Comparison of ENCODE assay signal across 12 cellular contexts in genomic region chr2:242098445-242099128, GRCh38.
DNase-seq lines count a peak whose midpoint lies in the region; ATAC-seq, FAIRE-seq and TF ChIP-seq lines count a peak whose summit lies in the region.
"Had no signal": no experiment of that assay in that cellular context is flagged by ENCODE, and none has a peak within 500 bp of the region (broad histone marks: within the 10 kb centered on the region; RNA-seq: fewer than 3 reads in every experiment).

No MANE protein-coding gene starts in this region.

- peak; percentile 9 for DNase-seq in iris pigment epithelial cell (ENCODE audit: low read depth)
- no peak for DNase-seq in stimulated activated CD4-positive, alpha-beta T cell treated with anti-CD3 and anti-CD28 coated beads, Interleukin-4, amount 100 ng/mL, for 24 hours
- DNase-seq in small intestine: no peak
- DNase-seq in CD8-positive, alpha-beta T cell: no peak
- DNase-seq in A673 (ENCODE audit: low spot score): no peak
- DNase-seq: activated gamma-delta T cell, DMS53, NCI-H2227 treated with DMSO at 0.1 percent for 48 hours had no signal

- peak; percentile 76 for ATAC-seq in HG02852 (IDR thresholded peaks at IDR 0.05; ENCODE audit: unreplicated experiment)
- no peak for ATAC-seq in CD8-positive, alpha-beta T cell

- H3K4me1 Mint-ChIP-seq in CD8-positive, alpha-beta T cell (ENCODE audit: low read depth): peaks cover 15% of the 10 kb centered on the region

- no peaks in the 10 kb centered on the region for H3K27me3 ChIP-seq in DOHH2 (ENCODE audit: control insufficient read depth, low read length)
- H3K27me3 ChIP-seq in OCI-LY1 (ENCODE audit: insufficient read depth, low read length): no peaks in the 10 kb centered on the region
- no peaks in the 10 kb centered on the region for H3K27me3 ChIP-seq in small intestine (ENCODE audit: control insufficient read depth in 2 of 2, insufficient read depth in 2 of 2, low read length in 2 of 2)
- no peaks in the 10 kb centered on the region for H3K27me3 ChIP-seq in CD8-positive, alpha-beta T cell (ENCODE audit: insufficient read depth, low read length)
- no peaks in the 10 kb centered on the region for H3K27me3 ChIP-seq in A673 (replicated peaks; ENCODE audit: insufficient read depth, low read depth, low read length, poor library complexity)

- 76 to 92% (median 84%) methylated on average over 7 of the region's 7 CpGs for WGBS in small intestine, 3 donors

- H3F3A ChIP-seq in DOHH2 (ENCODE audit: control insufficient read depth, insufficient read depth) (no peaks in the 10 kb centered on the region), OCI-LY1 (ENCODE audit: insufficient read depth, low read length) (no peaks in the 10 kb centered on the region)

- H3K79me2 ChIP-seq in DOHH2 (ENCODE audit: control insufficient read depth, low read length): peaks cover 5% of the 10 kb centered on the region
- no peaks in the 10 kb centered on the region for H3K79me2 ChIP-seq in OCI-LY1 (ENCODE audit: insufficient read depth, low read length)

- intact Hi-C loops in CD8-positive, alpha-beta T cell (cut with DNase I, micrococcal nuclease): no loop called here
- intact Hi-C loops in A673 (cut with micrococcal nuclease; ENCODE audit: unreplicated experiment): no loop called here

- H2AFZ ChIP-seq in OCI-LY1 (ENCODE audit: low read length): no peak overlapping the region

- BruUV-seq in A673 (replicated peaks; lab: Mats Ljungman, UMichigan): no TSS peak

- no peak overlapping the region; the same call in 1 of the 2 replicates for H3K9ac ChIP-seq in OCI-LY1 (ENCODE audit: low read length)

- no peaks in the 10 kb centered on the region for H3K9me3 Mint-ChIP-seq in CD8-positive, alpha-beta T cell
- H3K9me3 Mint-ChIP-seq: type B pancreatic cell had no signal

- H3K4me3 Mint-ChIP-seq in CD8-positive, alpha-beta T cell: no peak overlapping the region
- H3K4me3 Mint-ChIP-seq: type B pancreatic cell had no signal

- H3K9me2 ChIP-seq in DOHH2 (replicated peaks; ENCODE audit: control insufficient read depth, low read length): no peaks in the 10 kb centered on the region
- H3K9me2 ChIP-seq in OCI-LY1 (ENCODE audit: low read depth, low read length): no peaks in the 10 kb centered on the region

- H3K27ac ChIP-seq in DOHH2 (ENCODE audit: low read depth, low read length) (peak overlapping the region; percentile 16; the same call in 1 of the 2 replicates), OCI-LY1 (ENCODE audit: low read depth, low read length, poor library complexity, severe bottlenecking) (peak overlapping the region; percentile 37), small intestine (ENCODE audit: low read depth in 1 of 2, low read length in 1 of 2) (no peak overlapping the region), A673 (ENCODE audit: low read depth, low read length, poor library complexity, severe bottlenecking) (no peak overlapping the region)
- H3K27ac ChIP-seq in CD8-positive, alpha-beta T cell (ENCODE audit: low read depth, low read length): no peak overlapping the region

- TF ChIP-seq CTCF in DOHH2 (IDR thresholded peaks at IDR 0.05; ENCODE audit: low read depth, low read length, poor library complexity, severe bottlenecking): no peak
- TF ChIP-seq CTCF in OCI-LY1 (IDR thresholded peaks at IDR 0.05; ENCODE audit: low read length): no peak
- TF ChIP-seq CTCF in CD8-positive, alpha-beta T cell (IDR thresholded peaks at IDR 0.05): no peak
- no peak for TF ChIP-seq CTCF in A673 (conservative IDR thresholded peaks at IDR 0.05; ENCODE audit: low read depth, low read length)

- FAIRE-seq in small intestine (lab: Jason Lieb, UNC): no peak

- H3K4me1 ChIP-seq in DOHH2 (ENCODE audit: control insufficient read depth, low read length): peaks cover 18% of the 10 kb centered on the region
- H3K4me1 ChIP-seq in OCI-LY1 (ENCODE audit: insufficient read depth, low read length, severe bottlenecking): peaks cover 21% of the 10 kb centered on the region
- no peaks in the 10 kb centered on the region for H3K4me1 ChIP-seq in small intestine (ENCODE audit: control insufficient read depth in 2 of 2, insufficient read depth in 1 of 2, low read depth in 1 of 2, low read length in 1 of 2)
- no peaks in the 10 kb centered on the region for H3K4me1 ChIP-seq in CD8-positive, alpha-beta T cell (ENCODE audit: insufficient read depth, low read length)
- H3K4me1 ChIP-seq in A673 (ENCODE audit: insufficient read depth, low read length, poor library complexity, severe bottlenecking): no peaks in the 10 kb centered on the region

- no peaks in the 10 kb centered on the region for H4K20me1 ChIP-seq in DOHH2 (ENCODE audit: control insufficient read depth, insufficient read depth, low read depth, low read length)
- H4K20me1 ChIP-seq in OCI-LY1 (ENCODE audit: insufficient read depth, low read length): no peaks in the 10 kb centered on the region

- no peaks in the 10 kb centered on the region for H3K27me3 Mint-ChIP-seq in CD8-positive, alpha-beta T cell (ENCODE audit: low read depth)
- H3K27me3 Mint-ChIP-seq: type B pancreatic cell had no signal

- H3K9me3 ChIP-seq in DOHH2 (ENCODE audit: control insufficient read depth, insufficient read depth, low read length) (no peaks in the 10 kb centered on the region), OCI-LY1 (ENCODE audit: low read length) (no peaks in the 10 kb centered on the region), small intestine (ENCODE audit: control insufficient read depth, low read depth) (no peaks in the 10 kb centered on the region), A673 (ENCODE audit: low read depth, low read length, poor library complexity, severe bottlenecking) (no peaks in the 10 kb centered on the region)
- no peaks in the 10 kb centered on the region for H3K9me3 ChIP-seq in CD8-positive, alpha-beta T cell (ENCODE audit: low read length)

- H3K36me3 ChIP-seq in DOHH2 (ENCODE audit: control insufficient read depth, low read length) (peaks cover 7% of the 10 kb centered on the region; the same call in 1 of the 2 replicates), OCI-LY1 (ENCODE audit: insufficient read depth, low read length) (peaks cover 6% of the 10 kb centered on the region; the same call in 1 of the 2 replicates), small intestine (ENCODE audit: control insufficient read depth in 2 of 2, insufficient read depth in 2 of 2, low read length in 2 of 2) (peaks cover 0 to 3% of the 10 kb centered on the region in 2 donors), A673 (ENCODE audit: insufficient read depth, low read length, poor library complexity, severe bottlenecking) (no peaks in the 10 kb centered on the region)
- H3K36me3 ChIP-seq in CD8-positive, alpha-beta T cell (ENCODE audit: insufficient read depth, low read length): no peaks in the 10 kb centered on the region

- POLR2A ChIA-PET in CD8-positive, alpha-beta T cell (lab: Charles Lee): no interaction called here
- POLR2A ChIA-PET in A673 (lab: Charles Lee; ENCODE audit: low non-redundant PET): no interaction called here

- H3K36me3 Mint-ChIP-seq in CD8-positive, alpha-beta T cell: peaks cover 63% of the 10 kb centered on the region

- H3K4me2 ChIP-seq in DOHH2 (ENCODE audit: low read length): peak overlapping the region; percentile 17; the same call in 1 of the 2 replicates
- peak overlapping the region; percentile 18; the same call in 1 of the 2 replicates for H3K4me2 ChIP-seq in OCI-LY1 (ENCODE audit: low read length)

- H3K4me3 ChIP-seq in DOHH2 (ENCODE audit: low read length) (no peak overlapping the region), OCI-LY1 (ENCODE audit: low read depth, low read length, poor library complexity, severe bottlenecking) (no peak overlapping the region), small intestine (ENCODE audit: low read depth in 1 of 2, low read length in 2 of 2) (no peak overlapping the region), A673 (ENCODE audit: low read depth, low read length, poor library complexity, severe bottlenecking) (no peak overlapping the region)
- no peak overlapping the region for H3K4me3 ChIP-seq in CD8-positive, alpha-beta T cell (ENCODE audit: low read depth, low read length)

- H3K27ac Mint-ChIP-seq in CD8-positive, alpha-beta T cell: no peak overlapping the region
- H3K27ac Mint-ChIP-seq: type B pancreatic cell had no signal

- CTCF ChIA-PET in CD8-positive, alpha-beta T cell (lab: Charles Lee): no interaction called here
- CTCF ChIA-PET in A673 (lab: Charles Lee): no interaction called here

Comparison
In these comparisons a context has a peak if more than half of its experiments do, and no peak if none do; other contexts are left out.
1. H3K27ac ChIP-seq: peak in DOHH2 (single experiment) and OCI-LY1 (single experiment); none in small intestine (0 of 2), CD8-positive, alpha-beta T cell (single experiment) and A673 (single experiment).